In genomic region chr3:184371570-184372018, GRCh38 we compare ENCODE assay signal across 8 cellular contexts.
DNase-seq lines count a peak whose midpoint lies in the region; ATAC-seq and TF ChIP-seq lines count a peak whose summit lies in the region.

No MANE protein-coding gene starts in this region.

- no peak overlapping the region for H3K27ac Mint-ChIP-seq in central memory CD8-positive, alpha-beta T cell (ENCODE audit: low read depth)

- H3K9me3 Mint-ChIP-seq in central memory CD8-positive, alpha-beta T cell = no peaks in the 10 kb centered on the region

- TF ChIP-seq CTCF in VCaP (conservative IDR thresholded peaks at IDR 0.05) = peak; percentile 97

- H3K27ac ChIP-seq in VCaP = no peak overlapping the region

- peak; percentile 56 for DNase-seq in NK-92 treated with Interleukin-12 subunit alpha and Interleukin-12 subunit beta, amount 100 ng/mL, for 24 hours (lab: John Stamatoyannopoulos, UW)
- no peak for DNase-seq in NK-92 (lab: John Stamatoyannopoulos, UW; ENCODE audit: unreplicated experiment)
- DNase-seq in NCI-H2227 treated with DMSO at 0.1 percent for 48 hours (lab: John Stamatoyannopoulos, UW) = peak; percentile 62
- no peak for DNase-seq in central memory CD8-positive, alpha-beta T cell (ENCODE audit: low spot score in 2 of 2)
- DNase-seq in kidney glomerular epithelial cell (lab: John Stamatoyannopoulos, UW) = peak; percentile 64
- peak; percentile 63 for DNase-seq in stimulated activated CD4-positive, alpha-beta T cell treated with anti-CD3 and anti-CD28 coated beads, Interleukin-2, amount 100 ng/mL, for 4 hours (ENCODE audit: low read depth)

- ATAC-seq in HG03354 (IDR thresholded peaks at IDR 0.05; ENCODE audit: poor library complexity, severe bottlenecking, unreplicated experiment) = peak; percentile 92
- peak; percentile 77 for ATAC-seq in central memory CD8-positive, alpha-beta T cell (replicated peaks; ENCODE audit: extremely low read depth, poor library complexity, severe bottlenecking)

- H3K36me3 Mint-ChIP-seq in central memory CD8-positive, alpha-beta T cell (ENCODE audit: insufficient read depth) = peaks cover 14% of the 10 kb centered on the region

- H3K4me1 Mint-ChIP-seq in central memory CD8-positive, alpha-beta T cell = peaks cover 15% of the 10 kb centered on the region

- peaks cover 21% of the 10 kb centered on the region for H3K27me3 Mint-ChIP-seq in central memory CD8-positive, alpha-beta T cell

- no peak overlapping the region for H3K4me3 Mint-ChIP-seq in central memory CD8-positive, alpha-beta T cell

Comparison
In these comparisons a context has a peak if more than half of its experiments do, and no peak if none do; other contexts are left out.
1. DNase-seq: peak in NK-92 treated with Interleukin-12 subunit alpha and Interleukin-12 subunit beta, amount 100 ng/mL, for 24 hours (single experiment), NCI-H2227 treated with DMSO at 0.1 percent for 48 hours (single experiment), kidney glomerular epithelial cell (single experiment) and stimulated activated CD4-positive, alpha-beta T cell treated with anti-CD3 and anti-CD28 coated beads, Interleukin-2, amount 100 ng/mL, for 4 hours (single experiment); none in NK-92 (single experiment) and central memory CD8-positive, alpha-beta T cell (0 of 2).